10 cellular contexts compared by ENCODE assay signal in genomic region chr11:119195680-119196079, GRCh38. TPM values are rescaled to one million over a fixed set of nuclear protein-coding genes. Genes with fewer than 3 reads are reported as not detected.
DNase-seq lines count a peak whose midpoint lies in the region; ATAC-seq and TF ChIP-seq lines count a peak whose summit lies in the region.
"Had no signal": no experiment of that assay in that cellular context is flagged by ENCODE, and none has a peak within 500 bp of the region (broad histone marks: within the 10 kb centered on the region; RNA-seq: fewer than 3 reads in every experiment).

No MANE protein-coding gene starts in this region.

- peak; percentile 96 for DNase-seq in GM23338 (ENCODE audit: low spot score)
- peak; percentile 82 for DNase-seq in NCI-H510A treated with DMSO at 0.1 percent for 48 hours (lab: John Stamatoyannopoulos, UW)
- DNase-seq in endodermal cell, result peak; percentile 97
- peak; percentile 25 for DNase-seq in nephron progenitor cell
- no peak for DNase-seq in activated T-helper 2 cell treated with anti-CD3 and anti-CD28 coated beads, Interferon-gamma antibody, Interleukin-2, Interleukin-4, amounts not matched to agents 10 μg/mL and 5 μg/mL and 100 μg/mL, durations not matched to agents 14 hours and 24 hours and 36 hours (ENCODE audit: low spot score)
- DNase-seq in globus pallidus (ENCODE audit: low spot score), result no peak
- DNase-seq: naive thymus-derived CD4-positive, alpha-beta T cell had no signal

- H3K4me3 ChIP-seq in GM23338 (peak overlapping the region; percentile 25; the same call in 1 of the 2 replicates), endodermal cell (ENCODE audit: low read length) (no peak overlapping the region)

- H3K4me1 ChIP-seq in GM23338 (ENCODE audit: insufficient read depth), result peaks cover 3% of the 10 kb centered on the region; the same call in 1 of the 2 replicates
- H3K4me1 ChIP-seq in endodermal cell (ENCODE audit: control insufficient read depth, insufficient read depth, low read length), result no peaks in the 10 kb centered on the region

- no peak overlapping the region for H3K9ac ChIP-seq in endodermal cell (ENCODE audit: extremely low read depth, low read length, poor library complexity, severe bottlenecking)

- H3K36me3 ChIP-seq in GM23338 (ENCODE audit: insufficient read depth), result no peaks in the 10 kb centered on the region
- H3K36me3 ChIP-seq in endodermal cell (ENCODE audit: control insufficient read depth, insufficient read depth, low read length), result no peaks in the 10 kb centered on the region

- H4K20me1 ChIP-seq in GM23338 (replicated peaks; ENCODE audit: insufficient read depth), result no peaks in the 10 kb centered on the region

- H3K27me3 Mint-ChIP-seq in GM23338 (ENCODE audit: insufficient read depth, low read depth, poor library complexity) (peaks cover 5% of the 10 kb centered on the region), endodermal cell (ENCODE audit: insufficient read depth) (no peaks in the 10 kb centered on the region), nephron progenitor cell (ENCODE audit: low read depth, poor library complexity) (peaks cover under 1% of the 10 kb centered on the region)
- H3K27me3 Mint-ChIP-seq in activated T-helper 2 cell treated with anti-CD3 and anti-CD28 coated beads, Interferon-gamma antibody, Interleukin-2, Interleukin-4, amounts not matched to agents 10 μg/mL and 5 μg/mL and 100 μg/mL, durations not matched to agents 14 hours and 24 hours and 36 hours (ENCODE audit: low read depth), result peaks cover 8% of the 10 kb centered on the region
- H3K27me3 Mint-ChIP-seq: stimulated activated naive CD8-positive, alpha-beta T cell treated with anti-CD3 and anti-CD28 coated beads, Interleukin-15, Interleukin-2, amounts not matched to agents 100 ng/mL and 50 ng/mL, for 24 hours had no signal

- H3K27ac ChIP-seq in GM23338 (ENCODE audit: low read depth) (no peak overlapping the region), endodermal cell (ENCODE audit: low read depth, low read length) (no peak overlapping the region)

- WGBS in endodermal cell (ENCODE audit: insufficient coverage in 1 of 2, insufficient read length in 1 of 2), 2 experiments, result 0 to 36% methylated on average over 2 to 6 of the region's 6 CpGs

- H3K9me3 Mint-ChIP-seq in GM23338 (no peaks in the 10 kb centered on the region), endodermal cell (no peaks in the 10 kb centered on the region), nephron progenitor cell (no peaks in the 10 kb centered on the region)
- no peaks in the 10 kb centered on the region for H3K9me3 Mint-ChIP-seq in activated T-helper 2 cell treated with anti-CD3 and anti-CD28 coated beads, Interferon-gamma antibody, Interleukin-2, Interleukin-4, amounts not matched to agents 10 μg/mL and 5 μg/mL and 100 μg/mL, durations not matched to agents 14 hours and 24 hours and 36 hours
- H3K9me3 Mint-ChIP-seq: naive thymus-derived CD4-positive, alpha-beta T cell; stimulated activated naive CD8-positive, alpha-beta T cell treated with anti-CD3 and anti-CD28 coated beads, Interleukin-15, Interleukin-2, amounts not matched to agents 100 ng/mL and 50 ng/mL, for 24 hours had no signal

- no peaks in the 10 kb centered on the region for H3K9me3 ChIP-seq in endodermal cell (ENCODE audit: control insufficient read depth, low read length)

- 0 out of 2 replicates have a peak overlapping the region, but pooled peaks have one; percentile 86 for H2AFZ ChIP-seq in GM23338

- H3K4me2 ChIP-seq in GM23338, result peak overlapping the region; percentile 63; the same call in 1 of the 2 replicates

- H3K36me3 Mint-ChIP-seq in GM23338 (ENCODE audit: low read depth), result no peaks in the 10 kb centered on the region
- no peaks in the 10 kb centered on the region for H3K36me3 Mint-ChIP-seq in endodermal cell (ENCODE audit: low read depth)
- H3K36me3 Mint-ChIP-seq in nephron progenitor cell (ENCODE audit: low read depth), result no peaks in the 10 kb centered on the region
- H3K36me3 Mint-ChIP-seq in activated T-helper 2 cell treated with anti-CD3 and anti-CD28 coated beads, Interferon-gamma antibody, Interleukin-2, Interleukin-4, amounts not matched to agents 10 μg/mL and 5 μg/mL and 100 μg/mL, durations not matched to agents 14 hours and 24 hours and 36 hours (ENCODE audit: low read depth), result no peaks in the 10 kb centered on the region
- H3K36me3 Mint-ChIP-seq: naive thymus-derived CD4-positive, alpha-beta T cell had no signal

- H3K79me2 ChIP-seq in GM23338 (replicated peaks; ENCODE audit: insufficient read depth), result no peaks in the 10 kb centered on the region

- ATAC-seq in GM23338, result peak; percentile 97
- ATAC-seq in HG03108 (IDR thresholded peaks at IDR 0.05; ENCODE audit: unreplicated experiment), result no peak
- no peak for ATAC-seq in GM21723 (IDR thresholded peaks at IDR 0.05; ENCODE audit: unreplicated experiment)
- ATAC-seq: naive thymus-derived CD4-positive, alpha-beta T cell had no signal

- no peak overlapping the region for H3K27ac Mint-ChIP-seq in GM23338
- H3K27ac Mint-ChIP-seq in endodermal cell, result peak overlapping the region; percentile 77
- H3K27ac Mint-ChIP-seq in nephron progenitor cell, result no peak overlapping the region
- no peak overlapping the region for H3K27ac Mint-ChIP-seq in activated T-helper 2 cell treated with anti-CD3 and anti-CD28 coated beads, Interferon-gamma antibody, Interleukin-2, Interleukin-4, amounts not matched to agents 10 μg/mL and 5 μg/mL and 100 μg/mL, durations not matched to agents 14 hours and 24 hours and 36 hours
- H3K27ac Mint-ChIP-seq: naive thymus-derived CD4-positive, alpha-beta T cell; stimulated activated naive CD8-positive, alpha-beta T cell treated with anti-CD3 and anti-CD28 coated beads, Interleukin-15, Interleukin-2, amounts not matched to agents 100 ng/mL and 50 ng/mL, for 24 hours had no signal

- TF ChIP-seq CTCF in GM23338 (conservative IDR thresholded peaks at IDR 0.05; ENCODE audit: low read depth in 2 of 2) (no peak), endodermal cell (conservative IDR thresholded peaks at IDR 0.05) (no peak), nephron progenitor cell (IDR thresholded peaks at IDR 0.05) (no peak)

- no peaks in the 10 kb centered on the region for H3K9me2 ChIP-seq in GM23338 (ENCODE audit: insufficient read depth)

- H3K4me3 Mint-ChIP-seq in GM23338 (peak overlapping the region; percentile 14), endodermal cell (peak overlapping the region; percentile 28), nephron progenitor cell (peak overlapping the region; percentile 28)
- H3K4me3 Mint-ChIP-seq in activated T-helper 2 cell treated with anti-CD3 and anti-CD28 coated beads, Interferon-gamma antibody, Interleukin-2, Interleukin-4, amounts not matched to agents 10 μg/mL and 5 μg/mL and 100 μg/mL, durations not matched to agents 14 hours and 24 hours and 36 hours (ENCODE audit: low read depth), result no peak overlapping the region
- H3K4me3 Mint-ChIP-seq: naive thymus-derived CD4-positive, alpha-beta T cell; stimulated activated naive CD8-positive, alpha-beta T cell treated with anti-CD3 and anti-CD28 coated beads, Interleukin-15, Interleukin-2, amounts not matched to agents 100 ng/mL and 50 ng/mL, for 24 hours had no signal

- intact Hi-C loops in activated T-helper 2 cell treated with anti-CD3 and anti-CD28 coated beads, Interferon-gamma antibody, Interleukin-2, Interleukin-4, amounts not matched to agents 10 μg/mL and 5 μg/mL and 100 μg/mL, durations not matched to agents 14 hours and 24 hours and 36 hours (cut with micrococcal nuclease), result loop anchor here (2.0 kb wide), 2 partner anchors 51 to 89 kb away; no protein-coding TSS in a partner anchor

- no peaks in the 10 kb centered on the region for H3F3A ChIP-seq in GM23338 (replicated peaks; ENCODE audit: low read depth)

- H3K4me1 Mint-ChIP-seq in GM23338 (peaks cover 21% of the 10 kb centered on the region), endodermal cell (peaks cover 8% of the 10 kb centered on the region), nephron progenitor cell (peaks cover 8% of the 10 kb centered on the region)
- peaks cover 2% of the 10 kb centered on the region for H3K4me1 Mint-ChIP-seq in activated T-helper 2 cell treated with anti-CD3 and anti-CD28 coated beads, Interferon-gamma antibody, Interleukin-2, Interleukin-4, amounts not matched to agents 10 μg/mL and 5 μg/mL and 100 μg/mL, durations not matched to agents 14 hours and 24 hours and 36 hours (ENCODE audit: low read depth)

- H3K27me3 ChIP-seq in GM23338 (ENCODE audit: insufficient read depth) (no peaks in the 10 kb centered on the region), endodermal cell (ENCODE audit: control insufficient read depth, insufficient read depth, low read length, poor library complexity, severe bottlenecking) (no peaks in the 10 kb centered on the region)

RNA-seq across cellular contexts. Expression of gene NHERF4, which starts 10.4 kb away (rescaled TPM):
- total RNA-seq in GM23338 (2014; rRNA removed; shearing (Covaris generic)), result not detected in 2 replicates
- 0.15 TPM in 1 of 2 replicates, not detected in the other for polyA plus RNA-seq in GM23338 (2016; fragmentation: Nextera tagmentation; extraction: Ambion mirVana)
- under 1 TPM; 0.11 to 0.97 TPM for total RNA-seq in endodermal cell
- polyA plus RNA-seq in endodermal cell (2013, experiment 1 of 2), result not detected
- 0.17 TPM for polyA plus RNA-seq in endodermal cell (2013, experiment 2 of 2)
- total RNA-seq in activated T-helper 2 cell treated with anti-CD3 and anti-CD28 coated beads, Interferon-gamma antibody, Interleukin-2, Interleukin-4, amounts not matched to agents 10 μg/mL and 5 μg/mL and 100 μg/mL, durations not matched to agents 14 hours and 24 hours and 36 hours, result 0.48 and 0.57 TPM in 2 replicates
- polyA plus RNA-seq: naive thymus-derived CD4-positive, alpha-beta T cell had no signal

RNA-seq across cellular contexts. Expression of gene CBL, which starts 10.5 kb away (rescaled TPM):
- 67.6 and 67.8 TPM in 2 replicates for total RNA-seq in GM23338 (2014; rRNA removed; shearing (Covaris generic))
- 31.6 and 40.1 TPM in 2 replicates for polyA plus RNA-seq in GM23338 (2016; fragmentation: Nextera tagmentation; extraction: Ambion mirVana)
- total RNA-seq in endodermal cell, result 10 to 100 TPM; 40.3 to 52.7 TPM
- 25.1 TPM for polyA plus RNA-seq in endodermal cell (2013, experiment 1 of 2)
- 24.6 TPM for polyA plus RNA-seq in endodermal cell (2013, experiment 2 of 2)
- total RNA-seq in activated T-helper 2 cell treated with anti-CD3 and anti-CD28 coated beads, Interferon-gamma antibody, Interleukin-2, Interleukin-4, amounts not matched to agents 10 μg/mL and 5 μg/mL and 100 μg/mL, durations not matched to agents 14 hours and 24 hours and 36 hours, result 38.6 and 39.6 TPM in 2 replicates

RNA-seq across cellular contexts. Expression of gene NLRX1, which starts 27.2 kb away (rescaled TPM):
- 13.8 and 14.2 TPM in 2 replicates for total RNA-seq in GM23338 (2014; rRNA removed; shearing (Covaris generic))
- polyA plus RNA-seq in GM23338 (2016; fragmentation: Nextera tagmentation; extraction: Ambion mirVana), result 2.8 and 3.4 TPM in 2 replicates
- 10 to 100 TPM; 21.8 to 29.6 TPM for total RNA-seq in endodermal cell
- 11.7 TPM for polyA plus RNA-seq in endodermal cell (2013, experiment 1 of 2)
- 9.7 TPM for polyA plus RNA-seq in endodermal cell (2013, experiment 2 of 2)
- 26.4 and 31.6 TPM in 2 replicates for total RNA-seq in activated T-helper 2 cell treated with anti-CD3 and anti-CD28 coated beads, Interferon-gamma antibody, Interleukin-2, Interleukin-4, amounts not matched to agents 10 μg/mL and 5 μg/mL and 100 μg/mL, durations not matched to agents 14 hours and 24 hours and 36 hours

RNA-seq across cellular contexts. Expression of gene ABCG4, which starts 46.8 kb away (rescaled TPM):
- total RNA-seq in GM23338 (2014; rRNA removed; shearing (Covaris generic)), result 1.0 and 1.2 TPM in 2 replicates
- polyA plus RNA-seq in GM23338 (2016; fragmentation: Nextera tagmentation; extraction: Ambion mirVana), result 0.58 and 0.94 TPM in 2 replicates
- 1 to 10 TPM; 1.5 to 1.8 TPM for total RNA-seq in endodermal cell
- 1.0 TPM for polyA plus RNA-seq in endodermal cell (2013, experiment 1 of 2)
- 0.83 TPM for polyA plus RNA-seq in endodermal cell (2013, experiment 2 of 2)
- total RNA-seq in activated T-helper 2 cell treated with anti-CD3 and anti-CD28 coated beads, Interferon-gamma antibody, Interleukin-2, Interleukin-4, amounts not matched to agents 10 μg/mL and 5 μg/mL and 100 μg/mL, durations not matched to agents 14 hours and 24 hours and 36 hours, result 0.11 and 0.16 TPM in 2 replicates
- polyA plus RNA-seq: naive thymus-derived CD4-positive, alpha-beta T cell had no signal

Comparison
In these comparisons a context has a peak if more than half of its experiments do, and no peak if none do; other contexts are left out.
1. DNase-seq: peak in GM23338 (single experiment), NCI-H510A treated with DMSO at 0.1 percent for 48 hours (single experiment), endodermal cell (single experiment) and nephron progenitor cell (single experiment); none in activated T-helper 2 cell treated with anti-CD3 and anti-CD28 coated beads, Interferon-gamma antibody, Interleukin-2, Interleukin-4, amounts not matched to agents 10 μg/mL and 5 μg/mL and 100 μg/mL, durations not matched to agents 14 hours and 24 hours and 36 hours (single experiment) and globus pallidus (single experiment).